1 cellular context compared by ENCODE assay signal in genomic region chr16:69566437-69567030, GRCh38.
TF ChIP-seq lines count a peak whose summit lies in the region.

No MANE protein-coding gene starts in this region.

TF ChIP-seq in K562, 482 proteins besides CTCF, POLR2A, EP300 and RAD21 (continued from another document and continues in another):
- TF ChIP-seq BMI1 (IDR thresholded peaks at IDR 0.05; ENCODE audit: low read length) (no peak), CBX5 (IDR thresholded peaks at IDR 0.05; ENCODE audit: borderline replicate concordance, low read depth) (no peak), TGIF2 (CRISPR knock-in tag; IDR thresholded peaks at IDR 0.05) (no peak), ZBTB11 (CRISPR knock-in tag; IDR thresholded peaks at IDR 0.05) (no peak), MBD1 (CRISPR knock-in tag; IDR thresholded peaks at IDR 0.05) (no peak), ID3 (CRISPR knock-in tag; IDR thresholded peaks at IDR 0.05) (no peak), ID3 (tag; IDR thresholded peaks at IDR 0.05) (no peak), RUNX1 (IDR thresholded peaks at IDR 0.05; ENCODE audit: low read depth) (no peak), MAFF (IDR thresholded peaks at IDR 0.05; ENCODE audit: low read length) (no peak), BDP1 (IDR thresholded peaks at IDR 0.05; ENCODE audit: insufficient read depth, insufficient read length) (no peak), PHB2 (IDR thresholded peaks at IDR 0.05; ENCODE audit: low read depth) (no peak), ZNF589 (CRISPR knock-in tag; IDR thresholded peaks at IDR 0.05; ENCODE audit: low read depth) (no peak), HMGN3 (IDR thresholded peaks at IDR 0.05; ENCODE audit: borderline replicate concordance, extremely low read depth, insufficient read length, low read depth, low read length) (no peak), SAP30 (IDR thresholded peaks at IDR 0.05; ENCODE audit: borderline replicate concordance, insufficient read depth, low read depth, low read length, poor library complexity, severe bottlenecking) (peak; percentile 45), HDAC6 (IDR thresholded peaks at IDR 0.05; ENCODE audit: low read depth, low read length) (no peak), ZNF347 (CRISPR knock-in tag; IDR thresholded peaks at IDR 0.05; ENCODE audit: low read depth) (no peak), CXXC5 (CRISPR knock-in tag; IDR thresholded peaks at IDR 0.05) (peak; percentile 44), ARID3A (IDR thresholded peaks at IDR 0.05; ENCODE audit: borderline replicate concordance, low read depth, low read length) (no peak), ETV6 (IDR thresholded peaks at IDR 0.05; ENCODE audit: borderline replicate concordance in 1 of 2, low read depth in 2 of 2, low read length in 1 of 2) (no peak), ETV6 (CRISPR knock-in tag; IDR thresholded peaks at IDR 0.05; ENCODE audit: borderline replicate concordance) (no peak), KLF16 (IDR thresholded peaks at IDR 0.05) (no peak), ILF3 (IDR thresholded peaks at IDR 0.05; ENCODE audit: borderline replicate concordance) (peak; percentile 69; the same call in 1 of the 2 replicates), CSDE1 (IDR thresholded peaks at IDR 0.05) (no peak), CC2D1A (IDR thresholded peaks at IDR 0.05) (0 out of 2 replicates have a peak, but pooled peaks have one; percentile 25), MAX (CRISPR knock-in tag; IDR thresholded peaks at IDR 0.05) (no peak), CREBBP (IDR thresholded peaks at IDR 0.05; ENCODE audit: low read depth, low read length) (no peak), GTF2A2 (tag; IDR thresholded peaks at IDR 0.05) (no peak), SIN3A (IDR thresholded peaks at IDR 0.05; ENCODE audit: borderline replicate concordance in 2 of 2, control insufficient read depth in 1 of 2, low read depth in 2 of 2, low read length in 2 of 2) (0 out of 4 replicates have a peak, but pooled peaks of 1 of the 2 experiments have one; percentile 28), PHTF2 (CRISPR knock-in tag; IDR thresholded peaks at IDR 0.05) (no peak)
- TF ChIP-seq, protein P1, sequence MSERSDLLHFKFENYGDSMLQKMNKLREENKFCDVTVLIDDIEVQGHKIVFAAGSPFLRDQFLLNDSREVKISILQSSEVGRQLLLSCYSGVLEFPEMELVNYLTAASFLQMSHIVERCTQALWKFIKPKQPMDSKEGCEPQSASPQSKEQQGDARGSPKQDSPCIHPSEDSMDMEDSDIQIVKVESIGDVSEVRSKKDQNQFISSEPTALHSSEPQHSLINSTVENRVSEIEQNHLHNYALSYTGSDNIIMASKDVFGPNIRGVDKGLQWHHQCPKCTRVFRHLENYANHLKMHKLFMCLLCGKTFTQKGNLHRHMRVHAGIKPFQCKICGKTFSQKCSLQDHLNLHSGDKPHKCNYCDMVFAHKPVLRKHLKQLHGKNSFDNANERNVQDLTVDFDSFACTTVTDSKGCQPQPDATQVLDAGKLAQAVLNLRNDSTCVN (CRISPR knock-in tag; IDR thresholded peaks at IDR 0.05) = 0 out of 2 replicates have a peak, but pooled peaks have one; percentile 28
- TF ChIP-seq, protein P2, sequence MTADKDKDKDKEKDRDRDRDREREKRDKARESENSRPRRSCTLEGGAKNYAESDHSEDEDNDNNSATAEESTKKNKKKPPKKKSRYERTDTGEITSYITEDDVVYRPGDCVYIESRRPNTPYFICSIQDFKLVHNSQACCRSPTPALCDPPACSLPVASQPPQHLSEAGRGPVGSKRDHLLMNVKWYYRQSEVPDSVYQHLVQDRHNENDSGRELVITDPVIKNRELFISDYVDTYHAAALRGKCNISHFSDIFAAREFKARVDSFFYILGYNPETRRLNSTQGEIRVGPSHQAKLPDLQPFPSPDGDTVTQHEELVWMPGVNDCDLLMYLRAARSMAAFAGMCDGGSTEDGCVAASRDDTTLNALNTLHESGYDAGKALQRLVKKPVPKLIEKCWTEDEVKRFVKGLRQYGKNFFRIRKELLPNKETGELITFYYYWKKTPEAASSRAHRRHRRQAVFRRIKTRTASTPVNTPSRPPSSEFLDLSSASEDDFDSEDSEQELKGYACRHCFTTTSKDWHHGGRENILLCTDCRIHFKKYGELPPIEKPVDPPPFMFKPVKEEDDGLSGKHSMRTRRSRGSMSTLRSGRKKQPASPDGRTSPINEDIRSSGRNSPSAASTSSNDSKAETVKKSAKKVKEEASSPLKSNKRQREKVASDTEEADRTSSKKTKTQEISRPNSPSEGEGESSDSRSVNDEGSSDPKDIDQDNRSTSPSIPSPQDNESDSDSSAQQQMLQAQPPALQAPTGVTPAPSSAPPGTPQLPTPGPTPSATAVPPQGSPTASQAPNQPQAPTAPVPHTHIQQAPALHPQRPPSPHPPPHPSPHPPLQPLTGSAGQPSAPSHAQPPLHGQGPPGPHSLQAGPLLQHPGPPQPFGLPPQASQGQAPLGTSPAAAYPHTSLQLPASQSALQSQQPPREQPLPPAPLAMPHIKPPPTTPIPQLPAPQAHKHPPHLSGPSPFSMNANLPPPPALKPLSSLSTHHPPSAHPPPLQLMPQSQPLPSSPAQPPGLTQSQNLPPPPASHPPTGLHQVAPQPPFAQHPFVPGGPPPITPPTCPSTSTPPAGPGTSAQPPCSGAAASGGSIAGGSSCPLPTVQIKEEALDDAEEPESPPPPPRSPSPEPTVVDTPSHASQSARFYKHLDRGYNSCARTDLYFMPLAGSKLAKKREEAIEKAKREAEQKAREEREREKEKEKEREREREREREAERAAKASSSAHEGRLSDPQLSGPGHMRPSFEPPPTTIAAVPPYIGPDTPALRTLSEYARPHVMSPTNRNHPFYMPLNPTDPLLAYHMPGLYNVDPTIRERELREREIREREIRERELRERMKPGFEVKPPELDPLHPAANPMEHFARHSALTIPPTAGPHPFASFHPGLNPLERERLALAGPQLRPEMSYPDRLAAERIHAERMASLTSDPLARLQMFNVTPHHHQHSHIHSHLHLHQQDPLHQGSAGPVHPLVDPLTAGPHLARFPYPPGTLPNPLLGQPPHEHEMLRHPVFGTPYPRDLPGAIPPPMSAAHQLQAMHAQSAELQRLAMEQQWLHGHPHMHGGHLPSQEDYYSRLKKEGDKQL (CRISPR knock-in tag; IDR thresholded peaks at IDR 0.05; ENCODE audit: borderline replicate concordance) = no peak
- TF ChIP-seq, protein P3, sequence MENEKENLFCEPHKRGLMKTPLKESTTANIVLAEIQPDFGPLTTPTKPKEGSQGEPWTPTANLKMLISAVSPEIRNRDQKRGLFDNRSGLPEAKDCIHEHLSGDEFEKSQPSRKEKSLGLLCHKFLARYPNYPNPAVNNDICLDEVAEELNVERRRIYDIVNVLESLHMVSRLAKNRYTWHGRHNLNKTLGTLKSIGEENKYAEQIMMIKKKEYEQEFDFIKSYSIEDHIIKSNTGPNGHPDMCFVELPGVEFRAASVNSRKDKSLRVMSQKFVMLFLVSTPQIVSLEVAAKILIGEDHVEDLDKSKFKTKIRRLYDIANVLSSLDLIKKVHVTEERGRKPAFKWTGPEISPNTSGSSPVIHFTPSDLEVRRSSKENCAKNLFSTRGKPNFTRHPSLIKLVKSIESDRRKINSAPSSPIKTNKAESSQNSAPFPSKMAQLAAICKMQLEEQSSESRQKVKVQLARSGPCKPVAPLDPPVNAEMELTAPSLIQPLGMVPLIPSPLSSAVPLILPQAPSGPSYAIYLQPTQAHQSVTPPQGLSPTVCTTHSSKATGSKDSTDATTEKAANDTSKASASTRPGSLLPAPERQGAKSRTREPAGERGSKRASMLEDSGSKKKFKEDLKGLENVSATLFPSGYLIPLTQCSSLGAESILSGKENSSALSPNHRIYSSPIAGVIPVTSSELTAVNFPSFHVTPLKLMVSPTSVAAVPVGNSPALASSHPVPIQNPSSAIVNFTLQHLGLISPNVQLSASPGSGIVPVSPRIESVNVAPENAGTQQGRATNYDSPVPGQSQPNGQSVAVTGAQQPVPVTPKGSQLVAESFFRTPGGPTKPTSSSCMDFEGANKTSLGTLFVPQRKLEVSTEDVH (IDR thresholded peaks at IDR 0.05; ENCODE audit: low read depth, partially characterized antibody) = no peak
- TF ChIP-seq, protein P4, sequence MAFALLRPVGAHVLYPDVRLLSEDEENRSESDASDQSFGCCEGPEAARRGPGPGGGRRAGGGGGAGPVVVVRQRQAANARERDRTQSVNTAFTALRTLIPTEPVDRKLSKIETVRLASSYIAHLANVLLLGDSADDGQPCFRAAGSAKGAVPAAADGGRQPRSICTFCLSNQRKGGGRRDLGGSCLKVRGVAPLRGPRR (CRISPR knock-in tag; IDR thresholded peaks at IDR 0.05) = no peak
